Comparison of ENCODE assay signal across 10 cellular contexts in the genomic region with DNA sequence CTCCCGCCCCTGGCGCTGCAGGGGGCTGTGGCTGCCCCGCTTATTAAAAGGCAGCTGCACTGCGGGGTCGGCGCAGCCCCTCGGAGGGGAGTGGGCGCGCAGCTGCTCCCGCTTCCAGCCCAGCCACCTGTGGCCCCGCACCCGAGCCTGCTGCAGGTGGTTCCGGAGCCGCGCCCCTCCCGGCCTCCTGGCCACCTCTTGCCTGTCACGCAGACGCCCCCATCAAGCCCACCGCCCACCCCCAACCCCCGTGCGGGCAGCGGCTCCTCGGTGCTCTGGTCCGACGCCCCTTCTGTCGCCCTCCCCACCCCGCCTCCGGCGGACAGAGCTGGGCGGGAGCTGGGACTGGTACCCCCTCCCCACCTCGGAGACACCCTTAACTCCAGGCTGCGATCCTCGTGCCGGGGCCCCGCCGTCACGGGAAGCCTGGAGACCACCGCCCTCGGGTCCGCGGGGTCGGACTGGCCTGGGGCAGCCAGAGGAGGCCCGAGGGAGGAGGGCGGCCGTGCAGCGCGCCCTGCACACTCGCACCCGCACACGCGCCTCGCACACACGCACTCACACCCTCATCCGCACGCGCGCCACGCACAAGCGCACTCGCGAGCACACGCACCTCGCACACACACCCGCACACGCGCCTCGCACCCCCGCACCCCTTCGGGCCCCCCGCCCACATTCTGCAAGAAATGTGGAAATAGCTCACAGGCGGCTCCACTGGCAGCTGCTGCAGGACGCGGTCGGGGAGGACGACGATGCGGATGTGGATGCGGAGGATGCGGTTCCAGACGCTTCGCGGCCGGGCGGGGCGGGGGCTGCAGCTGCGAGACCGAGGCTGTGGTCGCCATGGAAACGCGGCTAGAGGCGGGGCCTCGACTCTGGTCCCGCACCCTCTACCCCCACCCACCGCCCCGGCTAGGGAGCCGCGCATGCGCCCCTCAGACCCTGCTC. TPM values are rescaled to one million over a fixed set of nuclear protein-coding genes. Genes with fewer than 3 reads are reported as not detected.
DNase-seq lines count a peak whose midpoint lies in the region; ATAC-seq, FAIRE-seq and TF ChIP-seq lines count a peak whose summit lies in the region.
"Had no signal": no experiment of that assay in that cellular context is flagged by ENCODE, and none has a peak within 500 bp of the region (broad histone marks: within the 10 kb centered on the region; RNA-seq: fewer than 3 reads in every experiment).

A gene with protein sequence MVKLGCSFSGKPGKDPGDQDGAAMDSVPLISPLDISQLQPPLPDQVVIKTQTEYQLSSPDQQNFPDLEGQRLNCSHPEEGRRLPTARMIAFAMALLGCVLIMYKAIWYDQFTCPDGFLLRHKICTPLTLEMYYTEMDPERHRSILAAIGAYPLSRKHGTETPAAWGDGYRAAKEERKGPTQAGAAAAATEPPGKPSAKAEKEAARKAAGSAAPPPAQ (minus strand): TSS at position 766 of the 948 bp plus-strand sequence. CDS start 7,907 bp downstream, outside the sequence.

- peaks cover 3% of the 10 kb centered on the region for H3K4me1 Mint-ChIP-seq in activated CD4-positive, alpha-beta memory T cell treated with anti-CD3 and anti-CD28 coated beads, Interleukin-2, amount 10 ng/mL, durations not matched to agents 7 days and 5 days

- ATAC-seq in pancreas, result peak in 3 of 4 donors; percentile 34 to 65 (median 59)
- ATAC-seq in upper lobe of left lung (ENCODE audit: low FRiP score in 2 of 2), result peak in 1 of 2 donors; percentile 16

- no peak within 1 kb of the TSS for H3K27ac ChIP-seq in pancreas
- peak within 1 kb of the TSS in 2 of 4 donors; percentile 7 to 10 for H3K27ac ChIP-seq in upper lobe of left lung

- H3K9me3 ChIP-seq in pancreas (no peaks in the 10 kb centered on the region), upper lobe of left lung (no peaks in the 10 kb centered on the region)

- TF ChIP-seq CTCF in pancreas (IDR thresholded peaks at IDR 0.05) (no peak), upper lobe of left lung (IDR thresholded peaks at IDR 0.05) (no peak)

- no peaks in the 10 kb centered on the region for H3K9me3 Mint-ChIP-seq in activated CD4-positive, alpha-beta memory T cell treated with anti-CD3 and anti-CD28 coated beads, Interleukin-2, amount 10 ng/mL, durations not matched to agents 7 days and 5 days

- peaks cover 0 to 15% (median 6%) of the 10 kb centered on the region in 3 donors for H3K4me1 ChIP-seq in pancreas
- peaks cover 21 to 25% (median 22%) of the 10 kb centered on the region in 4 donors for H3K4me1 ChIP-seq in upper lobe of left lung

- H3K4me3 ChIP-seq in pancreas, result peak within 1 kb of the TSS in 2 of 4 donors; percentile 14 to 35
- H3K4me3 ChIP-seq in upper lobe of left lung, result peak within 1 kb of the TSS in 3 of 4 donors; percentile 33 to 45 (median 40)

- H3K27me3 Mint-ChIP-seq in activated CD4-positive, alpha-beta memory T cell treated with anti-CD3 and anti-CD28 coated beads, Interleukin-2, amount 10 ng/mL, durations not matched to agents 7 days and 5 days, result peaks cover 29% of the 10 kb centered on the region

- H3K36me3 ChIP-seq in pancreas (no peaks in the 10 kb centered on the region), upper lobe of left lung (no peaks in the 10 kb centered on the region)

- intact Hi-C loops in pancreas (cut with DNase I), result no loop called here

- H3K36me3 Mint-ChIP-seq in activated CD4-positive, alpha-beta memory T cell treated with anti-CD3 and anti-CD28 coated beads, Interleukin-2, amount 10 ng/mL, durations not matched to agents 7 days and 5 days (ENCODE audit: low read depth), result no peaks in the 10 kb centered on the region

- peak within 1 kb of the TSS; percentile 32 for H3K4me3 Mint-ChIP-seq in activated CD4-positive, alpha-beta memory T cell treated with anti-CD3 and anti-CD28 coated beads, Interleukin-2, amount 10 ng/mL, durations not matched to agents 7 days and 5 days

- TF ChIP-seq EP300 in upper lobe of left lung (IDR thresholded peaks at IDR 0.05), result no peak

- no peak within 1 kb of the TSS for H3K27ac Mint-ChIP-seq in activated CD4-positive, alpha-beta memory T cell treated with anti-CD3 and anti-CD28 coated beads, Interleukin-2, amount 10 ng/mL, durations not matched to agents 7 days and 5 days

- no peak for FAIRE-seq in pancreas (lab: Jason Lieb, UNC)
- FAIRE-seq: A204.1 had no signal

- CTCF ChIA-PET in activated CD4-positive, alpha-beta memory T cell treated with anti-CD3 and anti-CD28 coated beads, Interleukin-2, amount 10 ng/mL, durations not matched to agents 7 days and 5 days (lab: Charles Lee), result interaction anchor here (0.6 to 1.1 kb wide), 2 partner anchors 58 to 293 kb away, joined by 3 to 4 read pairs; no protein-coding TSS in a partner anchor

- 8% methylated on average over 71 to 98 of the region's 98 CpGs for WGBS in pancreas, 2 donors
- 15 to 17% methylated on average over 17 to 72 of the region's 98 CpGs for WGBS in upper lobe of left lung, 2 donors

- H3K27me3 ChIP-seq in pancreas (peaks cover 0 to 19% (median 8%) of the 10 kb centered on the region in 4 donors), upper lobe of left lung (peaks cover 0 to 35% (median 24%) of the 10 kb centered on the region in 4 donors)

- DNase-seq in NCI-H1105 treated with DMSO at 0.1 percent for 48 hours (lab: John Stamatoyannopoulos, UW) (peak; percentile 28), NCI-H1105 (lab: John Stamatoyannopoulos, UW) (no peak), pancreas (peak in 3 of 6 donors; percentile 36 to 81 (median 66)), upper lobe of left lung (peak; percentile 45 to 92), DMS153 treated with DMSO at 0.1 percent for 48 hours (lab: John Stamatoyannopoulos, UW; ENCODE audit: unreplicated experiment) (no peak), NOMO-1 treated with DMSO at 0.1 percent for 48 hours (lab: John Stamatoyannopoulos, UW; ENCODE audit: unreplicated experiment) (no peak)
- peak; percentile 86 for DNase-seq in activated CD4-positive, alpha-beta memory T cell treated with anti-CD3 and anti-CD28 coated beads, Interleukin-2, amount 10 ng/mL, durations not matched to agents 7 days and 5 days
- DNase-seq in effector CD8-positive, alpha-beta T cell (lab: John Stamatoyannopoulos, UW), result peak; percentile 72

- POLR2A ChIA-PET in activated CD4-positive, alpha-beta memory T cell treated with anti-CD3 and anti-CD28 coated beads, Interleukin-2, amount 10 ng/mL, durations not matched to agents 7 days and 5 days (lab: Charles Lee), result interaction anchor here (0.6 to 1.3 kb wide), 2 partner anchors 12 to 21 kb away, joined by 3 read pairs; no protein-coding TSS in a partner anchor

- no peak for TF ChIP-seq POLR2A in upper lobe of left lung (IDR thresholded peaks at IDR 0.05)

RNA-seq across cellular contexts. Expression of the gene that starts here (rescaled TPM):
- not detected for total RNA-seq in activated CD4-positive, alpha-beta memory T cell treated with anti-CD3 and anti-CD28 coated beads, Interleukin-2, amount 10 ng/mL, durations not matched to agents 7 days and 5 days
- total RNA-seq in pancreas (1 to 10 TPM in 4 of 6 donors, under 1 TPM in 2; 0.75 to 7.0 (median 2.3) TPM), upper lobe of left lung (1 to 10 TPM in 1 of 6 donors, not detected in 5; 7.4 TPM)
- 10 to 100 TPM in 1 of 2 donors, 1 to 10 TPM in 1; 3.7 to 17.8 TPM for polyA plus RNA-seq in pancreas
- total RNA-seq: myocyte had no signal

Comparison
In these comparisons a context has a peak if more than half of its experiments do, and no peak if none do; other contexts are left out.
1. DNase-seq: peak in NCI-H1105 treated with DMSO at 0.1 percent for 48 hours (single experiment), effector CD8-positive, alpha-beta T cell (single experiment) and upper lobe of left lung (2 of 2); none in NCI-H1105 (single experiment), DMS153 treated with DMSO at 0.1 percent for 48 hours (single experiment) and NOMO-1 treated with DMSO at 0.1 percent for 48 hours (single experiment).
2. Peak in DNase-seq in activated CD4-positive, alpha-beta memory T cell treated with anti-CD3 and anti-CD28 coated beads, Interleukin-2, amount 10 ng/mL, durations not matched to agents 7 days and 5 days; RNA of the gene not detected or under 1 TPM.